22 cellular contexts compared by ENCODE assay signal in the genomic region with DNA sequence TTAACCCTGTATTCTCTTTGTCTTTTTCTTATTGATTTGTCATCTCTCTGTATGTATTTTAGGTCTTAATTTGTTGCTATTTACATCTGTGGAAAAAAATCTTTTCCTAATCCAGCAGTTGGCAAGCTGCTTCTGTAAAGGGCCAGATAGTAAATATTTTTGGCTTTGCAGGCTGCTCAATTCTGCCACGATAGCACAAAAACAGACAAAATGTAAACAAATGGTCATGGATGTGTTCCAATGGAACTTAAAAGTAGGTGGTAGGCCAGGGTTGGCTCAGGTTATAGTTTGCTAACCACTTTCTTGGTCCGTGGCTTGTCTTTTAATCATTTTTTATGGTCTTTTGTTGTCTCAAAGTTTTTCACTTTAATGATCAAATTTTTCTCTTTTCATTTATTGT.
"Had no signal": no experiment of that assay in that cellular context is flagged by ENCODE, and none has a peak within 500 bp of the region (broad histone marks: within the 10 kb centered on the region; RNA-seq: fewer than 3 reads in every experiment).

No MANE protein-coding gene starts in this region.

- H3K27ac ChIP-seq: esophagus squamous epithelium, sigmoid colon, stomach, suprapubic skin, tibial nerve had no signal

- ATAC-seq: activated T-cell treated with anti-CD3 and anti-CD28 coated beads, Interleukin-2, amount 50 U/mL, for 4 hours; stimulated activated memory B cell treated with anti-CD40 and anti-IgM and Interleukin-4, amounts not matched to agents 10 μg/mL and 1 μg/mL and 100 μg/mL, for 72 hours; T-helper 17 cell had no signal

- H3K4me3 ChIP-seq: esophagus squamous epithelium, sigmoid colon, smooth muscle cell, stomach, suprapubic skin, tibial nerve had no signal

- H3K4me1 ChIP-seq: esophagus squamous epithelium, suprapubic skin, tibial nerve had no signal

- H3K36me3 ChIP-seq: esophagus squamous epithelium, sigmoid colon, stomach, suprapubic skin had no signal

- H3K9me3 ChIP-seq: esophagus squamous epithelium, sigmoid colon, stomach, suprapubic skin had no signal

- H3K27me3 ChIP-seq: esophagus squamous epithelium, sigmoid colon, stomach, suprapubic skin, tibial nerve had no signal

- DNase-seq: activated CD4-positive, alpha-beta T cell treated with anti-CD3 and anti-CD28 coated beads for 4 hours; activated CD4-positive, alpha-beta T cell treated with anti-CD3 and anti-CD28 coated beads, Interleukin-2, amount 50 U/mL, for 48 hours; activated CD4-positive, CD25-positive, alpha-beta regulatory T cell; activated CD8-positive, alpha-beta memory T cell treated with anti-CD3 and anti-CD28 coated beads, Interleukin-2, amount 50 U/mL, for 48 hours; activated naive CD4-positive, alpha-beta T cell; activated T-cell treated with anti-CD3 and anti-CD28 coated beads, Interleukin-2, amount 50 U/mL, for 4 hours; cortex of kidney; endodermal cell; esophagus squamous epithelium; foreskin fibroblast; kidney; mammary epithelial cell; naive B cell; nucleus accumbens; sigmoid colon; stimulated activated CD4-positive, alpha-beta T cell treated with anti-CD3 and anti-CD28 coated beads, Interleukin-15, amount 100 ng/mL, for 24 hours; stomach; T-helper 17 cell had no signal
